In genomic region chr1:97630968-97631367, GRCh38 we compare ENCODE assay signal across 15 cellular contexts.
DNase-seq lines count a peak whose midpoint lies in the region; ATAC-seq lines count a peak whose summit lies in the region.
"Had no signal": no experiment of that assay in that cellular context is flagged by ENCODE, and none has a peak within 500 bp of the region (broad histone marks: within the 10 kb centered on the region; RNA-seq: fewer than 3 reads in every experiment).

No MANE protein-coding gene starts in this region.

- H3K27ac Mint-ChIP-seq in activated CD4-positive, alpha-beta T cell treated with anti-CD3 and anti-CD28 coated beads, Interleukin-2, amount 10 ng/mL, durations not matched to agents 24 days and 14 days, result no peak overlapping the region
- H3K27ac Mint-ChIP-seq in activated T-cell treated with anti-CD3 and anti-CD28 coated beads, Interleukin-2, amount 50 U/mL, for 24 hours, result no peak overlapping the region
- H3K27ac Mint-ChIP-seq: activated CD4-positive, alpha-beta memory T cell treated with anti-CD3 and anti-CD28 coated beads for 36 hours; H9 had no signal

- H3K36me3 Mint-ChIP-seq in activated CD4-positive, alpha-beta T cell treated with anti-CD3 and anti-CD28 coated beads, Interleukin-2, amount 10 ng/mL, durations not matched to agents 24 days and 14 days (ENCODE audit: low read depth), result peaks cover 4% of the 10 kb centered on the region
- no peaks in the 10 kb centered on the region for H3K36me3 Mint-ChIP-seq in activated T-cell treated with anti-CD3 and anti-CD28 coated beads, Interleukin-2, amount 50 U/mL, for 24 hours (ENCODE audit: low read depth)
- H3K36me3 Mint-ChIP-seq: activated naive CD4-positive, alpha-beta T cell treated with anti-CD3 and anti-CD28 coated beads, Interleukin-2, amount 50 U/mL, for 72 hours had no signal

- H3K27me3 Mint-ChIP-seq in activated CD4-positive, alpha-beta T cell treated with anti-CD3 and anti-CD28 coated beads, Interleukin-2, amount 10 ng/mL, durations not matched to agents 24 days and 14 days, result no peaks in the 10 kb centered on the region
- H3K27me3 Mint-ChIP-seq in activated T-cell treated with anti-CD3 and anti-CD28 coated beads, Interleukin-2, amount 50 U/mL, for 24 hours, result no peaks in the 10 kb centered on the region
- H3K27me3 Mint-ChIP-seq: activated CD4-positive, alpha-beta memory T cell treated with anti-CD3 and anti-CD28 coated beads for 36 hours had no signal

- H3K9me3 Mint-ChIP-seq in activated CD4-positive, alpha-beta T cell treated with anti-CD3 and anti-CD28 coated beads, Interleukin-2, amount 10 ng/mL, durations not matched to agents 24 days and 14 days, result peaks cover 3% of the 10 kb centered on the region
- no peaks in the 10 kb centered on the region for H3K9me3 Mint-ChIP-seq in activated T-cell treated with anti-CD3 and anti-CD28 coated beads, Interleukin-2, amount 50 U/mL, for 24 hours
- H3K9me3 Mint-ChIP-seq: activated CD4-positive, alpha-beta memory T cell treated with anti-CD3 and anti-CD28 coated beads for 36 hours; H9 had no signal

- no peak overlapping the region for H3K4me3 Mint-ChIP-seq in activated CD4-positive, alpha-beta T cell treated with anti-CD3 and anti-CD28 coated beads, Interleukin-2, amount 10 ng/mL, durations not matched to agents 24 days and 14 days
- no peak overlapping the region for H3K4me3 Mint-ChIP-seq in activated T-cell treated with anti-CD3 and anti-CD28 coated beads, Interleukin-2, amount 50 U/mL, for 24 hours
- H3K4me3 Mint-ChIP-seq: activated CD4-positive, alpha-beta memory T cell treated with anti-CD3 and anti-CD28 coated beads for 36 hours; H9 had no signal

- intact Hi-C loops in activated CD4-positive, alpha-beta T cell treated with anti-CD3 and anti-CD28 coated beads, Interleukin-2, amount 10 ng/mL, durations not matched to agents 24 days and 14 days (cut with micrococcal nuclease), result no loop called here

- no peak for ATAC-seq in HG03045 (IDR thresholded peaks at IDR 0.05; ENCODE audit: unreplicated experiment)
- ATAC-seq: activated naive CD4-positive, alpha-beta T cell treated with anti-CD3 and anti-CD28 coated beads, Interleukin-2, amount 50 U/mL, for 72 hours; gastroesophageal sphincter had no signal

- H3K4me1 Mint-ChIP-seq in activated CD4-positive, alpha-beta T cell treated with anti-CD3 and anti-CD28 coated beads, Interleukin-2, amount 10 ng/mL, durations not matched to agents 24 days and 14 days, result no peaks in the 10 kb centered on the region
- peaks cover 10% of the 10 kb centered on the region for H3K4me1 Mint-ChIP-seq in activated T-cell treated with anti-CD3 and anti-CD28 coated beads, Interleukin-2, amount 50 U/mL, for 24 hours (ENCODE audit: low read depth)

- DNase-seq in D341Med (ENCODE audit: low spot score) (peak; percentile 20), NCI-H1105 (lab: John Stamatoyannopoulos, UW) (peak; percentile 88), NCI-H82 (lab: John Stamatoyannopoulos, UW) (peak; percentile 94), inferior parietal cortex (ENCODE audit: extremely low spot score) (peak; percentile 19), GM19240 (ENCODE audit: insufficient read length, low spot score) (no peak)
- no peak for DNase-seq in activated CD4-positive, alpha-beta T cell treated with anti-CD3 and anti-CD28 coated beads, Interleukin-2, amount 10 ng/mL, durations not matched to agents 24 days and 14 days
- no peak for DNase-seq in activated T-cell treated with anti-CD3 and anti-CD28 coated beads, Interleukin-2, amount 50 U/mL, for 24 hours
- DNase-seq: activated CD4-positive, alpha-beta memory T cell treated with anti-CD3 and anti-CD28 coated beads for 36 hours; H9; KBM-7; stimulated activated CD4-positive, alpha-beta T cell treated with anti-CD3 and anti-CD28 coated beads, Interleukin-2, amount 100 ng/mL, for 24 hours; stimulated activated naive CD4-positive, alpha-beta T cell treated with Interleukin-2 at 50 U/mL for 16 hours had no signal

Comparison
In these comparisons a context has a peak if more than half of its experiments do, and no peak if none do; other contexts are left out.
1. DNase-seq: peak in D341Med (single experiment), NCI-H1105 (single experiment), NCI-H82 (single experiment) and inferior parietal cortex (single experiment); none in activated CD4-positive, alpha-beta T cell treated with anti-CD3 and anti-CD28 coated beads, Interleukin-2, amount 10 ng/mL, durations not matched to agents 24 days and 14 days (single experiment), activated T-cell treated with anti-CD3 and anti-CD28 coated beads, Interleukin-2, amount 50 U/mL, for 24 hours (single experiment) and GM19240 (single experiment).